In the genomic region with DNA sequence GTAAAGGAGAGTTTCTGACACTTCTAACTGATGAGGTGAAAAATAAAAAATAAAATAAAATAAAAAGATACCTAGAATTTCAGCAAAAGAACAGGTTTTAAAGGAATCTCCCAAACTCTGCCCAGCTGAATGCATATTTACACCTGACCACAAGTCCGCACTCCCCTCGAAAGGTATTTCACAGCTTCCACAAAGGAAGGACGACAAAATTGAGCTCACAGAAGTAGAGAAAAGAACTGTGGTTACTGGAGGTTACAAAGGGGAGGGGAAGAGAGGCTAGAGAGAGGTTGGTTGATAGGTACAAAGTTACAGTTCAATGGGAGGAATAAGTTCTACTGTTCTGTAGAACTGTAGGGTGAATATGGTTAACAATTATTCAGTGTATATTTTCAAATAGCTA, we compare ENCODE assay signal across 15 cellular contexts. TPM values are rescaled to one million over a fixed set of nuclear protein-coding genes. Genes with fewer than 3 reads are reported as not detected.
DNase-seq lines count a peak whose midpoint lies in the region; ATAC-seq, FAIRE-seq and TF ChIP-seq lines count a peak whose summit lies in the region.
"Had no signal": no experiment of that assay in that cellular context is flagged by ENCODE, and none has a peak within 500 bp of the region (broad histone marks: within the 10 kb centered on the region; RNA-seq: fewer than 3 reads in every experiment).

No MANE protein-coding gene starts in this region.

- POLR2A ChIA-PET in IMR-90 (lab: Charles Lee; ENCODE audit: unreplicated experiment) (no interaction called here), GM12878 (lab: Charles Lee) (interaction anchor here (0.6 to 3.0 kb wide), 11 partner anchors 18 to 624 kb away, joined by 3 to 10 read pairs (median 4); partner anchors contain the start of genes RSL1D1 and ZC3H7A)

- dilution Hi-C loops in IMR-90 (cut with HindIII; ENCODE audit: low sequenced_read_pairs, unreplicated experiment) = no loop called here

- peaks cover 14% of the 10 kb centered on the region for H3K36me3 ChIP-seq in IMR-90 (ENCODE audit: control insufficient read depth, insufficient read depth, low read length)
- peaks cover 0 to under 1% of the 10 kb centered on the region in 2 experiments; a peak in 2 of 4 replicates for H3K36me3 ChIP-seq in GM12878 (ENCODE audit: control insufficient read depth in 2 of 2, insufficient read depth in 2 of 2, low read length in 1 of 2)
- H3K36me3 ChIP-seq in osteoblast (ENCODE audit: insufficient read depth, low read length) = no peaks in the 10 kb centered on the region
- H3K36me3 ChIP-seq in HAP-1 (replicated peaks) = no peaks in the 10 kb centered on the region
- H3K36me3 ChIP-seq: ovary, thyroid gland had no signal

- BruUV-seq in IMR-90 (replicated peaks; lab: Mats Ljungman, UMichigan) (no TSS peak), GM12878 (replicated peaks; lab: Mats Ljungman, UMichigan) (no TSS peak)

- H3K56ac ChIP-seq in IMR-90 (ENCODE audit: extremely low read depth, insufficient read depth, low read length) = no peak overlapping the region

- H3K4me1 ChIP-seq in IMR-90 (ENCODE audit: control insufficient read depth, insufficient read depth, low read length) (peaks cover 10% of the 10 kb centered on the region), GM12878 (ENCODE audit: control insufficient read depth, insufficient read depth, low read length) (peaks cover 41% of the 10 kb centered on the region), osteoblast (ENCODE audit: insufficient read depth, low read length) (peaks cover 25% of the 10 kb centered on the region), HAP-1 (peaks cover 24% of the 10 kb centered on the region)

- no peak overlapping the region for H2BK15ac ChIP-seq in IMR-90 (ENCODE audit: low read depth, low read length)

- H3K36me3 Mint-ChIP-seq in T-helper 2 cell treated with Interferon-gamma antibody and Interleukin-4, amounts not matched to agents 5 μg/mL and 100 μg/mL, for 36 hours (ENCODE audit: low read depth) = peaks cover 36% of the 10 kb centered on the region

- H3K4me2 ChIP-seq in IMR-90 (ENCODE audit: low read depth, low read length) = no peak overlapping the region
- peak overlapping the region; percentile 62 for H3K4me2 ChIP-seq in GM12878 (ENCODE audit: control insufficient read depth, insufficient read depth)
- H3K4me2 ChIP-seq in osteoblast (ENCODE audit: insufficient read depth, low read length) = no peak overlapping the region

- H3K18ac ChIP-seq in IMR-90 (ENCODE audit: low read depth, low read length) = no peak overlapping the region

- CTCF ChIA-PET in IMR-90 (lab: Yijun Ruan, JAX) = no interaction called here
- CTCF ChIA-PET in GM12878 (lab: Yijun Ruan, JAX) = interaction anchor here (0.7 to 4.2 kb wide), 11 partner anchors 47 to 617 kb away, joined by 3 to 22 read pairs (median 4); partner anchors contain the start of genes TXNDC11 and ZC3H7A

- H2BK120ac ChIP-seq in IMR-90 (ENCODE audit: low read depth, low read length) = no peak overlapping the region

- no peaks in the 10 kb centered on the region for H3K27me3 ChIP-seq in IMR-90 (ENCODE audit: control insufficient read depth, insufficient read depth, low read length)
- no peaks in the 10 kb centered on the region for H3K27me3 ChIP-seq in GM12878 (replicated peaks in 1 of 2; ENCODE audit: control insufficient read depth in 2 of 2, insufficient read depth in 2 of 2, low read length in 1 of 2)
- no peaks in the 10 kb centered on the region for H3K27me3 ChIP-seq in osteoblast (ENCODE audit: insufficient read depth, low read length)
- H3K27me3 ChIP-seq in HAP-1 (ENCODE audit: low read depth) = no peaks in the 10 kb centered on the region
- H3K27me3 ChIP-seq: ovary, thyroid gland had no signal

- H3K4me3 ChIP-seq in IMR-90 (ENCODE audit: insufficient read depth, low read depth, low read length) (no peak overlapping the region), GM12878 (peak overlapping the region; percentile 97), osteoblast (ENCODE audit: insufficient read depth, low read length) (no peak overlapping the region), HAP-1 (no peak overlapping the region)
- H3K4me3 ChIP-seq: ovary, SK-N-MC, thyroid gland had no signal

- TF ChIP-seq CTCF in IMR-90 (conservative IDR thresholded peaks at IDR 0.05; ENCODE audit: low read depth, low read length) (no peak), GM12878 (IDR thresholded peaks at IDR 0.05 in 2 of 3, conservative IDR thresholded peaks at IDR 0.05 in 1 of 3; ENCODE audit: control insufficient read depth in 2 of 3, extremely low read depth in 1 of 3, insufficient read depth in 1 of 3, low read depth in 3 of 3, low read length in 3 of 3) (no peak), osteoblast (IDR thresholded peaks at IDR 0.05; ENCODE audit: extremely low read depth, low read depth, low read length) (no peak)

- peak overlapping the region; percentile 11; the same call in 1 of the 2 replicates for H2AK5ac ChIP-seq in IMR-90 (ENCODE audit: low read depth, low read length)

- no peak for ATAC-seq in IMR-90 (ENCODE audit: low read depth)
- 0 out of 3 replicates have a peak, but pooled peaks have one; percentile 3 for ATAC-seq in GM12878

- H2AFZ ChIP-seq in IMR-90 (replicated peaks; ENCODE audit: low read length, poor library complexity) (no peak overlapping the region), GM12878 (ENCODE audit: control insufficient read depth, low read depth, low read length) (no peak overlapping the region), osteoblast (ENCODE audit: low read length) (no peak overlapping the region)

- FAIRE-seq in GM12878 (lab: Jason Lieb, UNC) = no peak
- FAIRE-seq: D721Med had no signal

- H3K23ac ChIP-seq in IMR-90 (ENCODE audit: low read depth, low read length) = no peak overlapping the region

- peak overlapping the region; percentile 73 for H3K4me3 Mint-ChIP-seq in T-helper 2 cell treated with Interferon-gamma antibody and Interleukin-4, amounts not matched to agents 5 μg/mL and 100 μg/mL, for 36 hours

- SMC1A ChIA-PET in GM12878 (lab: Charles Lee; ENCODE audit: uncharacterized antibody, unreplicated experiment) = interaction anchor here (1.0 to 3.7 kb wide), 18 partner anchors 8 to 216 kb away, joined by 3 to 18 read pairs (median 5); no protein-coding TSS in a partner anchor

- H3K27ac Mint-ChIP-seq in T-helper 2 cell treated with Interferon-gamma antibody and Interleukin-4, amounts not matched to agents 5 μg/mL and 100 μg/mL, for 36 hours = peak overlapping the region; percentile 66

- H3K14ac ChIP-seq in IMR-90 (replicated peaks; ENCODE audit: low read depth, low read length) = no peak overlapping the region

- no peak overlapping the region for H2BK20ac ChIP-seq in IMR-90 (ENCODE audit: low read depth, low read length)

- TF ChIP-seq EP300 in GM12878 (IDR thresholded peaks at IDR 0.05; ENCODE audit: borderline replicate concordance in 1 of 2, control insufficient read depth in 1 of 2, low read depth in 2 of 2, low read length in 2 of 2) = no peak; a peak in 1 of 4 replicates

- RAD21 ChIA-PET in GM12878 (lab: Charles Lee; ENCODE audit: unreplicated experiment) = interaction anchor here (1.1 to 4.1 kb wide), 11 partner anchors 54 to 216 kb away, joined by 3 to 21 read pairs (median 8); partner anchors contain the start of gene ZC3H7A

- H3K9ac ChIP-seq in IMR-90 (ENCODE audit: low read depth, low read length) (no peak overlapping the region), GM12878 (ENCODE audit: control insufficient read depth, insufficient read depth, low read length) (0 out of 2 replicates have a peak overlapping the region, but pooled peaks have one; percentile 5)

- H3K27me3 Mint-ChIP-seq in T-helper 2 cell treated with Interferon-gamma antibody and Interleukin-4, amounts not matched to agents 5 μg/mL and 100 μg/mL, for 36 hours (ENCODE audit: low read depth) = no peaks in the 10 kb centered on the region

- peaks cover 18% of the 10 kb centered on the region for H3K9me1 ChIP-seq in IMR-90 (ENCODE audit: insufficient read depth, low read length)

- no peak overlapping the region for H2BK5ac ChIP-seq in IMR-90 (ENCODE audit: low read depth, low read length, poor library complexity, severe bottlenecking)

- H4K8ac ChIP-seq in IMR-90 (ENCODE audit: low read depth in 2 of 2, low read length in 2 of 2) = no peak overlapping the region

- TF ChIP-seq RAD21 in IMR-90 (IDR thresholded peaks at IDR 0.05; ENCODE audit: low read length) (no peak), GM12878 (IDR thresholded peaks at IDR 0.05; ENCODE audit: insufficient read depth, low read depth, low read length) (no peak)

- in situ Hi-C loops in IMR-90 (cut with MboI; ENCODE audit: low sequenced_read_pairs) = no loop called here
- in situ Hi-C loops in GM12878 (cut with MboI) = no loop called here
- in situ Hi-C loops in HAP-1 (cut with MboI; ENCODE audit: low sequenced_read_pairs) = no loop called here

- H3K27ac ChIP-seq in IMR-90 (ENCODE audit: insufficient read depth, low read length) (no peak overlapping the region), GM12878 (ENCODE audit: control insufficient read depth, insufficient read depth) (peak overlapping the region; percentile 51), osteoblast (ENCODE audit: low read depth, low read length) (no peak overlapping the region)
- H3K27ac ChIP-seq: ovary, SK-N-MC had no signal

- DNase-seq in T-helper 2 cell treated with Interferon-gamma antibody and Interleukin-4, amounts not matched to agents 5 μg/mL and 100 μg/mL, for 36 hours (ENCODE audit: low spot score) = no peak
- DNase-seq in T-helper 2 cell (no peak), IMR-90 (no peak), GM12878 (ENCODE audit: low read depth, low spot score) (no peak), osteoblast (ENCODE audit: insufficient read length, low spot score, missing footprints) (peak; percentile 75), HAP-1 (ENCODE audit: low spot score in 2 of 2) (no peak), NCI-H524 (lab: John Stamatoyannopoulos, UW) (no peak), SIG-M5 (lab: John Stamatoyannopoulos, UW) (no peak)
- DNase-seq: 8988T, Karpas-422, NCI-H1930, thyroid gland had no signal

- H3K79me2 ChIP-seq in GM12878 (ENCODE audit: control insufficient read depth, insufficient read depth, low read length) (peaks cover 95% of the 10 kb centered on the region), osteoblast (ENCODE audit: insufficient read depth, low read length) (peaks cover 86% of the 10 kb centered on the region)

- H3K9me3 ChIP-seq in IMR-90 (ENCODE audit: control insufficient read depth, insufficient read depth, low read length) (no peaks in the 10 kb centered on the region), GM12878 (replicated peaks; ENCODE audit: control insufficient read depth, insufficient read depth, low read length) (no peaks in the 10 kb centered on the region), osteoblast (ENCODE audit: low read depth, low read length) (peaks cover 2% of the 10 kb centered on the region), HAP-1 (no peaks in the 10 kb centered on the region)
- H3K9me3 ChIP-seq: ovary, thyroid gland had no signal

- H3K4me1 Mint-ChIP-seq in T-helper 2 cell treated with Interferon-gamma antibody and Interleukin-4, amounts not matched to agents 5 μg/mL and 100 μg/mL, for 36 hours (ENCODE audit: low read depth) = peaks cover 60% of the 10 kb centered on the region

- no peak overlapping the region for H3K4ac ChIP-seq in IMR-90 (ENCODE audit: low read depth, low read length)

- no peak overlapping the region for H2AK9ac ChIP-seq in IMR-90 (replicated peaks; ENCODE audit: low read depth, low read length, poor library complexity)

- peaks cover 35 to 80% of the 10 kb centered on the region in 2 experiments for H3K79me1 ChIP-seq in IMR-90 (ENCODE audit: low read depth in 1 of 2, low read length in 2 of 2)

- no peak overlapping the region for H4K5ac ChIP-seq in IMR-90 (ENCODE audit: low read depth, low read length)

- TF ChIP-seq POLR2A in IMR-90 (IDR thresholded peaks at IDR 0.05; ENCODE audit: low read depth, low read length) = no peak
- TF ChIP-seq POLR2A in GM12878 (IDR thresholded peaks at IDR 0.05; ENCODE audit: low read depth, low read length) = no peak

- no peaks in the 10 kb centered on the region for H3K9me3 Mint-ChIP-seq in T-helper 2 cell treated with Interferon-gamma antibody and Interleukin-4, amounts not matched to agents 5 μg/mL and 100 μg/mL, for 36 hours

- peaks cover 70% of the 10 kb centered on the region for H4K20me1 ChIP-seq in IMR-90 (ENCODE audit: insufficient read depth, low read length)
- H4K20me1 ChIP-seq in GM12878 (ENCODE audit: control insufficient read depth, insufficient read depth) = no peaks in the 10 kb centered on the region
- H4K20me1 ChIP-seq in osteoblast (ENCODE audit: insufficient read depth, low read length) = peaks cover 46% of the 10 kb centered on the region

- H4K91ac ChIP-seq in IMR-90 (ENCODE audit: insufficient read depth, low read depth, low read length) = no peak overlapping the region

- WGBS in IMR-90 (ENCODE audit: extremely low coverage in 2 of 2, insufficient read length in 1 of 2), 2 experiments = 80% methylated on average over 1 of the region's 3 CpGs; no CpG with 5 or more reads in 1 of the 2 experiments
- WGBS in GM12878 (ENCODE audit: insufficient coverage, insufficient replicate concordance, low lambda C conversion rate, missing lambda C conversion rate) = 16% methylated on average over 3 of the region's 3 CpGs

- intact Hi-C loops in IMR-90 (cut with micrococcal nuclease) (loop anchor here (5.0 kb wide), 1 partner anchor 34 kb away; no protein-coding TSS in a partner anchor), GM12878 (cut with micrococcal nuclease; ENCODE audit: unreplicated experiment) (loop anchor here (5.0 kb wide), 2 partner anchors 49 to 91 kb away; no protein-coding TSS in a partner anchor)

RNA-seq across cellular contexts. Expression of gene LITAF, which starts 5.0 kb away (rescaled TPM):
- total RNA-seq in IMR-90 (2012; rRNA removed) = 96.9 and 113 TPM in 2 replicates
- 203 and 206 TPM in 2 replicates for polyA plus RNA-seq in IMR-90 (2012; rRNA removed)
- polyA plus RNA-seq in IMR-90 (2012; cell fraction: cytosol; rRNA removed) = 126 and 616 TPM in 2 replicates
- polyA plus RNA-seq in IMR-90 (2012; cell fraction: nucleus; rRNA removed; ENCODE audit: low replicate concordance) = 97.8 and 160 TPM in 2 replicates
- 62.4 and 64.8 TPM in 2 replicates for total RNA-seq in GM12878 (2013; cell fraction: nucleolus; rRNA removed)
- total RNA-seq in GM12878 (2014; rRNA removed) = 111 and 121 TPM in 2 replicates
- 124 and 125 TPM in 2 replicates for total RNA-seq in GM12878 (2014; rRNA removed; fragmentation: Illumina TruSeq; extraction: Trizol)
- total RNA-seq in GM12878 (2021) = 168 and 173 TPM in 2 replicates
- 90.1 TPM for polyA plus RNA-seq in GM12878 (2011; ENCODE audit: low read depth)
- polyA plus RNA-seq in GM12878 (2011; rRNA removed) = 99.2 and 112 TPM in 2 replicates
- 193 and 266 TPM in 2 replicates for polyA plus RNA-seq in GM12878 (2011; cell fraction: cytosol; rRNA removed)
- 74.4 and 94.9 TPM in 2 replicates for polyA plus RNA-seq in GM12878 (2011; cell fraction: nucleus; rRNA removed)
- polyA plus RNA-seq in GM12878 (2012) = 120 and 148 TPM in 2 replicates
- 196 and 211 TPM in 2 replicates for polyA plus RNA-seq in GM12878 (2014; fragmentation: Illumina TruSeq; extraction: Trizol)
- 100 to 1,000 TPM; 144 to 195 TPM for polyA plus RNA-seq in GM12878 (2014; fragmentation: Nextera tagmentation; extraction: Ambion mirVana)
- 103 and 115 TPM in 2 replicates for polyA plus RNA-seq in GM12878 (2014; rRNA removed)
- polyA plus RNA-seq in GM12878 (2016; fragmentation: Nextera tagmentation; extraction: Ambion mirVana) = 100 to 1,000 TPM; 150 to 154 TPM
- 92.1 and 148 TPM in 2 replicates for polyA minus RNA-seq in GM12878 (2011; rRNA and poly(A)+ RNA removed)
- polyA minus RNA-seq in GM12878 (2011; cell fraction: cytosol; rRNA and poly(A)+ RNA removed) = 52.1 and 57.0 TPM in 2 replicates
- polyA minus RNA-seq in GM12878 (2011; cell fraction: nucleus; rRNA and poly(A)+ RNA removed) = 28.7 and 56.3 TPM in 2 replicates
- 33.3 and 38.6 TPM in 2 replicates for total RNA-seq in osteoblast
